12 cellular contexts compared by ENCODE assay signal in genomic region chr5:87195616-87196015, GRCh38.
DNase-seq lines count a peak whose midpoint lies in the region; ATAC-seq and TF ChIP-seq lines count a peak whose summit lies in the region.
"Had no signal": no experiment of that assay in that cellular context is flagged by ENCODE, and none has a peak within 500 bp of the region (broad histone marks: within the 10 kb centered on the region; RNA-seq: fewer than 3 reads in every experiment).

No MANE protein-coding gene starts in this region.

- H3K4me1 Mint-ChIP-seq in Calu3 (ENCODE audit: low read depth, unreplicated experiment) = peaks cover 20% of the 10 kb centered on the region

- intact Hi-C loops in Calu3 (cut with micrococcal nuclease; ENCODE audit: unreplicated experiment) = no loop called here

- CTCF ChIA-PET in Calu3 (lab: Charles Lee) = interaction anchor here (1.0 to 1.3 kb wide), 2 partner anchors 9 to 14 kb away, joined by 3 to 5 read pairs; no protein-coding TSS in a partner anchor

- H3K4me3 Mint-ChIP-seq in Calu3 (ENCODE audit: low read depth, unreplicated experiment) = no peak overlapping the region
- H3K4me3 Mint-ChIP-seq: CD4-positive, alpha-beta memory T cell had no signal

- peaks cover 26% of the 10 kb centered on the region for H3K4me1 ChIP-seq in osteoblast (ENCODE audit: insufficient read depth, low read length)

- ATAC-seq in GM21723 (IDR thresholded peaks at IDR 0.05; ENCODE audit: unreplicated experiment) = no peak

- no peaks in the 10 kb centered on the region for H3K27me3 ChIP-seq in osteoblast (ENCODE audit: insufficient read depth, low read length)

- H3K36me3 ChIP-seq in osteoblast (ENCODE audit: insufficient read depth, low read length) = no peaks in the 10 kb centered on the region

- DNase-seq in Calu3 (no peak), LHCN-M2 (ENCODE audit: low read depth) (peak; percentile 23), choroid plexus epithelial cell (ENCODE audit: low read depth) (peak; percentile 35), osteoblast (ENCODE audit: insufficient read length, low spot score, missing footprints) (peak; percentile 21), NCI-H226 (no peak), T-helper 2 cell (no peak), germinal center (ENCODE audit: low spot score) (no peak)
- DNase-seq: activated CD4-positive, CD25-positive, alpha-beta regulatory T cell; activated T-cell treated with anti-CD3 and anti-CD28 coated beads, Interleukin-2, amount 50 U/mL, for 1 hour; CD4-positive, alpha-beta memory T cell; stimulated activated CD4-positive, alpha-beta T cell treated with anti-CD3 and anti-CD28 coated beads, Interleukin-2, amount 100 ng/mL, for 48 hours had no signal

- peak overlapping the region; percentile 67 for H2AFZ ChIP-seq in osteoblast (ENCODE audit: low read length)

- no peaks in the 10 kb centered on the region for H3K9me3 Mint-ChIP-seq in Calu3 (ENCODE audit: low read depth, unreplicated experiment)

- BruUV-seq in Calu3 (replicated peaks; lab: Mats Ljungman, UMichigan) = no TSS peak

- H3K36me3 Mint-ChIP-seq in Calu3 (ENCODE audit: insufficient read depth, unreplicated experiment) = no peaks in the 10 kb centered on the region
- H3K36me3 Mint-ChIP-seq: CD4-positive, alpha-beta memory T cell had no signal

- H3K79me2 ChIP-seq in osteoblast (ENCODE audit: insufficient read depth, low read length) = no peaks in the 10 kb centered on the region

- H3K4me3 ChIP-seq in choroid plexus epithelial cell (ENCODE audit: low read depth, low read length) (no peak overlapping the region), osteoblast (ENCODE audit: insufficient read depth, low read length) (no peak overlapping the region)

- H3K9me3 ChIP-seq in osteoblast (ENCODE audit: low read depth, low read length) = no peaks in the 10 kb centered on the region

- H3K27ac Mint-ChIP-seq in Calu3 (ENCODE audit: unreplicated experiment) = peak overlapping the region; percentile 18

- H4K20me1 ChIP-seq in osteoblast (ENCODE audit: insufficient read depth, low read length) = no peaks in the 10 kb centered on the region

- no peaks in the 10 kb centered on the region for H3K27me3 Mint-ChIP-seq in Calu3 (ENCODE audit: unreplicated experiment)
- H3K27me3 Mint-ChIP-seq: CD4-positive, alpha-beta memory T cell had no signal

- TF ChIP-seq CTCF in Calu3 (IDR thresholded peaks at IDR 0.05; ENCODE audit: unreplicated experiment) = no peak
- no peak for TF ChIP-seq CTCF in choroid plexus epithelial cell (conservative IDR thresholded peaks at IDR 0.05; ENCODE audit: low read depth, low read length)
- no peak for TF ChIP-seq CTCF in osteoblast (IDR thresholded peaks at IDR 0.05; ENCODE audit: extremely low read depth, low read depth, low read length)

- peak overlapping the region; percentile 26 for H3K4me2 ChIP-seq in osteoblast (ENCODE audit: insufficient read depth, low read length)

- peak overlapping the region; percentile 80 for H3K27ac ChIP-seq in osteoblast (ENCODE audit: low read depth, low read length)

Comparison
In these comparisons a context has a peak if more than half of its experiments do, and no peak if none do; other contexts are left out.
1. DNase-seq: peak in LHCN-M2 (single experiment), choroid plexus epithelial cell (single experiment) and osteoblast (single experiment); none in Calu3 (single experiment), NCI-H226 (single experiment), T-helper 2 cell (0 of 5) and germinal center (single experiment).